ENCODE assay signal across 18 cellular contexts in genomic region chr13:30333601-30334000, GRCh38.
"Had no signal": no experiment of that assay in that cellular context is flagged by ENCODE, and none has a peak within 500 bp of the region (broad histone marks: within the 10 kb centered on the region; RNA-seq: fewer than 3 reads in every experiment).

No MANE protein-coding gene starts in this region.

- H3K4me1 ChIP-seq: parathyroid adenoma had no signal

- H3K4me3 ChIP-seq: coronary artery, hepatocyte, tibial artery had no signal

- H3K4me2 ChIP-seq: hepatocyte had no signal

- H3K27ac ChIP-seq: coronary artery, hepatocyte, parathyroid adenoma, tibial artery had no signal

- DNase-seq: activated CD4-positive, alpha-beta memory T cell treated with anti-CD3 and anti-CD28 coated beads, Interleukin-2, amount 10 ng/mL, durations not matched to agents 7 days and 5 days; activated CD4-positive, alpha-beta T cell treated with anti-CD3 and anti-CD28 coated beads for 48 hours; activated effector memory CD4-positive, alpha-beta T cell treated with anti-CD3 and anti-CD28 coated beads, Interleukin-2, amount 50 U/mL, for 16 hours; activated naive CD4-positive, alpha-beta T cell treated with anti-CD3 and anti-CD28 coated beads, Interleukin-2, amount 10 ng/mL, durations not matched to agents 7 days and 5 days; amygdala; cerebellar nuclear complex; endodermal cell; immature natural killer cell; nephron progenitor cell; right cardiac atrium; stimulated activated CD4-positive, alpha-beta T cell treated with anti-CD3 and anti-CD28 coated beads, Interleukin-12 subunit alpha, Interleukin-12 subunit beta, amount 100 ng/mL, for 4 hours; stimulated activated naive CD8-positive, alpha-beta T cell treated with anti-CD3 and anti-CD28 coated beads, Interleukin-15, amount 100 ng/mL, for 72 hours; T-helper 17 cell; tibial artery had no signal

- H3K9me3 Mint-ChIP-seq: activated CD4-positive, alpha-beta memory T cell treated with anti-CD3 and anti-CD28 coated beads, Interleukin-2, amount 10 ng/mL, durations not matched to agents 7 days and 5 days; activated naive CD4-positive, alpha-beta T cell treated with anti-CD3 and anti-CD28 coated beads, Interleukin-2, amount 10 ng/mL, durations not matched to agents 7 days and 5 days; endodermal cell; immature natural killer cell; memory B cell; stimulated activated naive CD8-positive, alpha-beta T cell treated with anti-CD3 and anti-CD28 coated beads, Interleukin-15, amount 100 ng/mL, for 72 hours had no signal

- H3K9me3 ChIP-seq: tibial artery had no signal

- H3K4me3 Mint-ChIP-seq: activated CD4-positive, alpha-beta memory T cell treated with anti-CD3 and anti-CD28 coated beads, Interleukin-2, amount 10 ng/mL, durations not matched to agents 7 days and 5 days; activated naive CD4-positive, alpha-beta T cell treated with anti-CD3 and anti-CD28 coated beads, Interleukin-2, amount 10 ng/mL, durations not matched to agents 7 days and 5 days; endodermal cell; immature natural killer cell; memory B cell; nephron progenitor cell; stimulated activated naive CD8-positive, alpha-beta T cell treated with anti-CD3 and anti-CD28 coated beads, Interleukin-15, amount 100 ng/mL, for 72 hours; T-helper 17 cell had no signal

- H3K79me2 ChIP-seq: hepatocyte, parathyroid adenoma had no signal

- H3K36me3 ChIP-seq: tibial artery had no signal

- H3K27me3 Mint-ChIP-seq: activated CD4-positive, alpha-beta memory T cell treated with anti-CD3 and anti-CD28 coated beads, Interleukin-2, amount 10 ng/mL, durations not matched to agents 7 days and 5 days; memory B cell; stimulated activated naive CD8-positive, alpha-beta T cell treated with anti-CD3 and anti-CD28 coated beads, Interleukin-15, amount 100 ng/mL, for 72 hours; T-helper 17 cell had no signal

- ATAC-seq: right cardiac atrium; stimulated activated naive CD8-positive, alpha-beta T cell treated with anti-CD3 and anti-CD28 coated beads, Interleukin-15, amount 100 ng/mL, for 72 hours; T-helper 17 cell had no signal

- H3K27me3 ChIP-seq: hepatocyte, tibial artery had no signal

- H3K27ac Mint-ChIP-seq: activated CD4-positive, alpha-beta memory T cell treated with anti-CD3 and anti-CD28 coated beads, Interleukin-2, amount 10 ng/mL, durations not matched to agents 7 days and 5 days; activated naive CD4-positive, alpha-beta T cell treated with anti-CD3 and anti-CD28 coated beads, Interleukin-2, amount 10 ng/mL, durations not matched to agents 7 days and 5 days; endodermal cell; memory B cell; nephron progenitor cell; stimulated activated naive CD8-positive, alpha-beta T cell treated with anti-CD3 and anti-CD28 coated beads, Interleukin-15, amount 100 ng/mL, for 72 hours; T-helper 17 cell had no signal
